ENCODE assay signal across 1 cellular context in genomic region chr12:102950107-102950949, GRCh38.
TF ChIP-seq lines count a peak whose summit lies in the region.

No MANE protein-coding gene starts in this region.

TF ChIP-seq in HepG2, 621 proteins besides CTCF, POLR2A, EP300 and RAD21 (continued from another document and continues in another):
- TF ChIP-seq EED (CRISPR knock-in tag; IDR thresholded peaks at IDR 0.05) (peak; percentile 46; the same call in 1 of the 2 replicates), TIGD3 (CRISPR knock-in tag; IDR thresholded peaks at IDR 0.05; ENCODE audit: borderline replicate concordance) (no peak), HOXA9 (CRISPR knock-in tag; IDR thresholded peaks at IDR 0.05; ENCODE audit: borderline replicate concordance) (peak; percentile 56; the same call in 1 of the 2 replicates), ZBTB33 (CRISPR knock-in tag; IDR thresholded peaks at IDR 0.05) (peak; percentile 27; the same call in 1 of the 2 replicates), ZNF788 (CRISPR knock-in tag; IDR thresholded peaks at IDR 0.05; ENCODE audit: borderline replicate concordance) (peak; percentile 44; the same call in 1 of the 2 replicates), ZNF282 (IDR thresholded peaks at IDR 0.05; ENCODE audit: partially characterized antibody) (no peak), NPAS2 (CRISPR knock-in tag; IDR thresholded peaks at IDR 0.05; ENCODE audit: borderline replicate concordance) (no peak), ZNF484 (CRISPR knock-in tag; IDR thresholded peaks at IDR 0.05; ENCODE audit: borderline replicate concordance, low read depth) (no peak), ZNF549 (CRISPR knock-in tag; IDR thresholded peaks at IDR 0.05) (no peak), HMGXB3 (CRISPR knock-in tag; IDR thresholded peaks at IDR 0.05; ENCODE audit: borderline replicate concordance) (0 out of 2 replicates have a peak, but pooled peaks have one; percentile 43), ZNF687 (CRISPR knock-in tag; IDR thresholded peaks at IDR 0.05) (peak; percentile 86), DNMT3B (CRISPR knock-in tag; conservative IDR thresholded peaks at IDR 0.05) (no peak), ZNF296 (CRISPR knock-in tag; conservative IDR thresholded peaks at IDR 0.05) (0 out of 2 replicates have a peak, but pooled peaks have one; percentile 62), SRF (IDR thresholded peaks at IDR 0.05; ENCODE audit: low read depth, low read length) (no peak), ZNF501 (CRISPR knock-in tag; IDR thresholded peaks at IDR 0.05) (0 out of 2 replicates have a peak, but pooled peaks have one; percentile 19), HOXA3 (CRISPR knock-in tag; IDR thresholded peaks at IDR 0.05) (peak; percentile 76), ZNF724P (CRISPR knock-in tag; IDR thresholded peaks at IDR 0.05; ENCODE audit: borderline replicate concordance) (peak; percentile 63; the same call in 1 of the 2 replicates), POLR2AphosphoS5 (IDR thresholded peaks at IDR 0.05; ENCODE audit: low read depth, low read length) (no peak), ZNF350 (CRISPR knock-in tag; IDR thresholded peaks at IDR 0.05; ENCODE audit: borderline replicate concordance, low read depth) (peak; percentile 57; the same call in 1 of the 2 replicates), THAP11 (CRISPR knock-in tag; IDR thresholded peaks at IDR 0.05) (0 out of 2 replicates have a peak, but pooled peaks have one; percentile 39), AHDC1 (CRISPR knock-in tag; IDR thresholded peaks at IDR 0.05; ENCODE audit: borderline replicate concordance) (peak; percentile 38; the same call in 1 of the 2 replicates), ZNF605 (CRISPR knock-in tag; IDR thresholded peaks at IDR 0.05) (peak; percentile 68), HNRNPL (IDR thresholded peaks at IDR 0.05; ENCODE audit: low read depth, low read length) (0 out of 2 replicates have a peak, but pooled peaks have one; percentile 44), TCF12 (IDR thresholded peaks at IDR 0.05) (no peak), TCF12 (CRISPR knock-in tag; IDR thresholded peaks at IDR 0.05) (0 out of 2 replicates have a peak, but pooled peaks have one; percentile 44), XRCC5 (optimal IDR thresholded peaks at IDR 0.05; ENCODE audit: low read length) (peak; percentile 34), TFDP1 (CRISPR knock-in tag; IDR thresholded peaks at IDR 0.05; ENCODE audit: borderline replicate concordance) (peak; percentile 62; the same call in 1 of the 2 replicates), GFI1 (CRISPR knock-in tag; IDR thresholded peaks at IDR 0.05; ENCODE audit: borderline replicate concordance) (0 out of 2 replicates have a peak, but pooled peaks have one; percentile 28), ZNF7 (CRISPR knock-in tag; IDR thresholded peaks at IDR 0.05) (no peak), TFE3 (CRISPR knock-in tag; IDR thresholded peaks at IDR 0.05) (0 out of 2 replicates have a peak, but pooled peaks have one; percentile 18), TEAD3 (CRISPR knock-in tag; optimal IDR thresholded peaks at IDR 0.05; ENCODE audit: borderline replicate concordance) (peak; percentile 84), ZNF644 (CRISPR knock-in tag; IDR thresholded peaks at IDR 0.05; ENCODE audit: low read depth) (peak; percentile 61; the same call in 1 of the 2 replicates), ZGPAT (CRISPR knock-in tag; IDR thresholded peaks at IDR 0.05) (peak; percentile 37; the same call in 1 of the 2 replicates), RFXAP (CRISPR knock-in tag; IDR thresholded peaks at IDR 0.05; ENCODE audit: borderline replicate concordance) (0 out of 2 replicates have a peak, but pooled peaks have one; percentile 33), ASH2L (IDR thresholded peaks at IDR 0.05; ENCODE audit: insufficient read length, low read depth, low read length) (peak; percentile 23)
